2 cellular contexts compared by ENCODE assay signal in genomic region chr19:46729696-46730095, GRCh38.
TF ChIP-seq lines count a peak whose summit lies in the region.

No MANE protein-coding gene starts in this region.

TF ChIP-seq in IMR-90, 13 proteins besides CTCF, POLR2A, EP300 and RAD21:
- no peak for TF ChIP-seq MAFK (IDR thresholded peaks at IDR 0.05; ENCODE audit: low read depth, low read length)
- TF ChIP-seq MXI1 (IDR thresholded peaks at IDR 0.05; ENCODE audit: borderline replicate concordance, low read depth, low read length): no peak
- TF ChIP-seq FOS (IDR thresholded peaks at IDR 0.05; ENCODE audit: low read depth, low read length): no peak
- no peak for TF ChIP-seq RFX5 (IDR thresholded peaks at IDR 0.05; ENCODE audit: low read depth, low read length)
- TF ChIP-seq CEBPB (IDR thresholded peaks at IDR 0.05; ENCODE audit: low read depth, low read length): no peak
- no peak for TF ChIP-seq USF2 (IDR thresholded peaks at IDR 0.05; ENCODE audit: low read depth, low read length)
- TF ChIP-seq CHD1 (IDR thresholded peaks at IDR 0.05; ENCODE audit: low read depth, low read length): no peak
- TF ChIP-seq SMC3 (IDR thresholded peaks at IDR 0.05; ENCODE audit: low read depth, low read length): no peak
- no peak for TF ChIP-seq MAZ (IDR thresholded peaks at IDR 0.05; ENCODE audit: borderline replicate concordance, low read depth, low read length)
- TF ChIP-seq RCOR1 (IDR thresholded peaks at IDR 0.05; ENCODE audit: insufficient replicate concordance, low read length): no peak
- TF ChIP-seq NFE2L2 (IDR thresholded peaks at IDR 0.05; ENCODE audit: low read depth, low read length): no peak
- TF ChIP-seq BHLHE40 (IDR thresholded peaks at IDR 0.05; ENCODE audit: low read depth, low read length): no peak
- no peak for TF ChIP-seq ELK1 (IDR thresholded peaks at IDR 0.05; ENCODE audit: borderline replicate concordance, low read depth, low read length)
TF ChIP-seq in IMR-90: peak in this region for 0.

TF ChIP-seq in GM12878, 131 proteins besides CTCF, POLR2A, EP300 and RAD21:
- TF ChIP-seq SREBF1 (IDR thresholded peaks at IDR 0.05; ENCODE audit: low read length) (no peak), SIN3A (IDR thresholded peaks at IDR 0.05; ENCODE audit: low read depth, low read length) (no peak), LARP7 (IDR thresholded peaks at IDR 0.05) (no peak), ZNF622 (IDR thresholded peaks at IDR 0.05) (no peak), HDAC6 (IDR thresholded peaks at IDR 0.05; ENCODE audit: unreplicated experiment) (no peak), NR2C1 (IDR thresholded peaks at IDR 0.05) (no peak), MEF2A (IDR thresholded peaks at IDR 0.05; ENCODE audit: insufficient read depth, low read depth, low read length) (no peak), EGR1 (IDR thresholded peaks at IDR 0.05; ENCODE audit: borderline replicate concordance in 1 of 2, low read depth in 2 of 2, low read length in 2 of 2) (no peak), ZBTB40 (IDR thresholded peaks at IDR 0.05; ENCODE audit: borderline replicate concordance) (no peak), STAT3 (IDR thresholded peaks at IDR 0.05; ENCODE audit: low read depth, low read length) (no peak), ZNF24 (IDR thresholded peaks at IDR 0.05) (no peak), CHD1 (IDR thresholded peaks at IDR 0.05; ENCODE audit: low read depth, low read length) (no peak), HCFC1 (IDR thresholded peaks at IDR 0.05; ENCODE audit: low read length) (no peak)
- TF ChIP-seq, protein P1, sequence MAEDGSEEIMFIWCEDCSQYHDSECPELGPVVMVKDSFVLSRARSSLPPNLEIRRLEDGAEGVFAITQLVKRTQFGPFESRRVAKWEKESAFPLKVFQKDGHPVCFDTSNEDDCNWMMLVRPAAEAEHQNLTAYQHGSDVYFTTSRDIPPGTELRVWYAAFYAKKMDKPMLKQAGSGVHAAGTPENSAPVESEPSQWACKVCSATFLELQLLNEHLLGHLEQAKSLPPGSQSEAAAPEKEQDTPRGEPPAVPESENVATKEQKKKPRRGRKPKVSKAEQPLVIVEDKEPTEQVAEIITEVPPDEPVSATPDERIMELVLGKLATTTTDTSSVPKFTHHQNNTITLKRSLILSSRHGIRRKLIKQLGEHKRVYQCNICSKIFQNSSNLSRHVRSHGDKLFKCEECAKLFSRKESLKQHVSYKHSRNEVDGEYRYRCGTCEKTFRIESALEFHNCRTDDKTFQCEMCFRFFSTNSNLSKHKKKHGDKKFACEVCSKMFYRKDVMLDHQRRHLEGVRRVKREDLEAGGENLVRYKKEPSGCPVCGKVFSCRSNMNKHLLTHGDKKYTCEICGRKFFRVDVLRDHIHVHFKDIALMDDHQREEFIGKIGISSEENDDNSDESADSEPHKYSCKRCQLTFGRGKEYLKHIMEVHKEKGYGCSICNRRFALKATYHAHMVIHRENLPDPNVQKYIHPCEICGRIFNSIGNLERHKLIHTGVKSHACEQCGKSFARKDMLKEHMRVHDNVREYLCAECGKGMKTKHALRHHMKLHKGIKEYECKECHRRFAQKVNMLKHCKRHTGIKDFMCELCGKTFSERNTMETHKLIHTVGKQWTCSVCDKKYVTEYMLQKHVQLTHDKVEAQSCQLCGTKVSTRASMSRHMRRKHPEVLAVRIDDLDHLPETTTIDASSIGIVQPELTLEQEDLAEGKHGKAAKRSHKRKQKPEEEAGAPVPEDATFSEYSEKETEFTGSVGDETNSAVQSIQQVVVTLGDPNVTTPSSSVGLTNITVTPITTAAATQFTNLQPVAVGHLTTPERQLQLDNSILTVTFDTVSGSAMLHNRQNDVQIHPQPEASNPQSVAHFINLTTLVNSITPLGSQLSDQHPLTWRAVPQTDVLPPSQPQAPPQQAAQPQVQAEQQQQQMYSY (CRISPR knock-in tag; IDR thresholded peaks at IDR 0.05): no peak
